In the genomic region with DNA sequence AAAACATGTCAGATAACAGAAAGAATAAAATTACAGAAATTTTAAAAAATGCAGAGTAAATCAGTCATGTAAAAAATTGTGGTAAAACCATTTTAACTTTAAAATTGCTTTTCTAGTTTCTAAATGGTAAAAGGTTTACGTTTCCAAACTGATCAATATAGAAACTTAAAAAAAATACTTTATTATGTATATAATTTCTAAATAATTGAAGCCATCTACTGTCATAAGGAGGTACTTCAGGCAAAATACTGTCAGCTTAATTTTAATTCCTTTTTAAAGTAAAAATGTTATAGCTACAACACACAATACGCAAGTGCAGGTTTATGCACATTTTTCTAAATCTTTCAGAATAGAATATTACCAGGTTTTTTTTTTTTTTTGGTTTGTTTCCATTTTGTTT, we compare ENCODE assay signal across 21 cellular contexts.
"Had no signal": no experiment of that assay in that cellular context is flagged by ENCODE, and none has a peak within 500 bp of the region (broad histone marks: within the 10 kb centered on the region; RNA-seq: fewer than 3 reads in every experiment).

No MANE protein-coding gene starts in this region.

- H3K27ac Mint-ChIP-seq: activated CD4-positive, alpha-beta memory T cell treated with anti-CD3 and anti-CD28 coated beads for 36 hours; activated CD4-positive, alpha-beta T cell treated with anti-CD3 and anti-CD28 coated beads for 36 hours; activated CD8-positive, alpha-beta memory T cell treated with anti-CD3 and anti-CD28 coated beads, Interleukin-2, amount 10 ng/mL, durations not matched to agents 7 days and 5 days; activated naive CD4-positive, alpha-beta T cell treated with anti-CD3 and anti-CD28 coated beads for 36 hours; activated T-helper 2 cell treated with anti-CD3 and anti-CD28 coated beads, Interferon-gamma antibody, Interleukin-2, Interleukin-4, amounts not matched to agents 10 μg/mL and 5 μg/mL and 100 μg/mL, durations not matched to agents 14 hours and 24 hours and 36 hours; T-helper 17 cell had no signal

- H3K4me2 ChIP-seq: smooth muscle cell had no signal

- H3K4me1 ChIP-seq: adrenal gland, colonic mucosa, heart right ventricle, prostate gland, right lobe of liver, tibial nerve had no signal

- H3K27me3 ChIP-seq: adrenal gland, colonic mucosa, right lobe of liver, tibial nerve had no signal

- H3K36me3 ChIP-seq: adrenal gland, colonic mucosa, heart right ventricle, neutrophil, prostate gland, right lobe of liver, tibial nerve had no signal

- H3K36me3 Mint-ChIP-seq: activated CD4-positive, alpha-beta memory T cell treated with anti-CD3 and anti-CD28 coated beads for 36 hours; activated CD8-positive, alpha-beta memory T cell treated with anti-CD3 and anti-CD28 coated beads, Interleukin-2, amount 10 ng/mL, durations not matched to agents 7 days and 5 days had no signal

- H3K9me3 ChIP-seq: adrenal gland, colonic mucosa, neutrophil, prostate gland, right lobe of liver, tibial nerve had no signal

- H3K9me3 Mint-ChIP-seq: activated CD4-positive, alpha-beta memory T cell treated with anti-CD3 and anti-CD28 coated beads for 36 hours; activated T-helper 2 cell treated with anti-CD3 and anti-CD28 coated beads, Interferon-gamma antibody, Interleukin-2, Interleukin-4, amounts not matched to agents 10 μg/mL and 5 μg/mL and 100 μg/mL, durations not matched to agents 14 hours and 24 hours and 36 hours had no signal

- H3K27ac ChIP-seq: adrenal gland, colonic mucosa, heart right ventricle, neutrophil, prostate gland, right lobe of liver, tibial nerve had no signal

- H3K4me1 Mint-ChIP-seq: activated CD4-positive, alpha-beta T cell treated with anti-CD3 and anti-CD28 coated beads for 36 hours; activated CD8-positive, alpha-beta memory T cell treated with anti-CD3 and anti-CD28 coated beads, Interleukin-2, amount 10 ng/mL, durations not matched to agents 7 days and 5 days; T-helper 17 cell had no signal

- H3K4me3 Mint-ChIP-seq: activated CD4-positive, alpha-beta memory T cell treated with anti-CD3 and anti-CD28 coated beads for 36 hours; activated CD4-positive, alpha-beta T cell treated with anti-CD3 and anti-CD28 coated beads for 36 hours; activated CD8-positive, alpha-beta memory T cell treated with anti-CD3 and anti-CD28 coated beads, Interleukin-2, amount 10 ng/mL, durations not matched to agents 7 days and 5 days; activated naive CD4-positive, alpha-beta T cell treated with anti-CD3 and anti-CD28 coated beads for 36 hours; T-helper 17 cell had no signal

- DNase-seq: activated CD4-positive, alpha-beta memory T cell treated with anti-CD3 and anti-CD28 coated beads for 36 hours; activated CD4-positive, alpha-beta T cell treated with anti-CD3 and anti-CD28 coated beads for 36 hours; activated CD8-positive, alpha-beta memory T cell treated with anti-CD3 and anti-CD28 coated beads, Interleukin-2, amount 10 ng/mL, durations not matched to agents 7 days and 5 days; activated naive CD4-positive, alpha-beta T cell treated with anti-CD3 and anti-CD28 coated beads for 36 hours; activated T-cell treated with anti-CD3 and anti-CD28 coated beads, Interleukin-2, amount 50 U/mL, for 1 hour; adrenal gland; caudate nucleus; colonic mucosa; heart right ventricle; left colon; right lobe of liver; stimulated activated CD4-positive, alpha-beta T cell treated with anti-CD3 and anti-CD28 coated beads, Interleukin-4, amount 100 ng/mL, for 4 hours; stimulated activated CD8-positive, alpha-beta memory T cell treated with anti-CD3 and anti-CD28 coated beads, Interleukin-4, amount 100 ng/mL, for 48 hours; stimulated activated naive CD4-positive, alpha-beta T cell treated with Interleukin-2 at 50 U/mL for 16 hours; substantia nigra; T-helper 17 cell had no signal

- H3K4me3 ChIP-seq: adrenal gland, colonic mucosa, heart right ventricle, prostate gland, right lobe of liver, smooth muscle cell, tibial nerve had no signal
